In the genomic region with DNA sequence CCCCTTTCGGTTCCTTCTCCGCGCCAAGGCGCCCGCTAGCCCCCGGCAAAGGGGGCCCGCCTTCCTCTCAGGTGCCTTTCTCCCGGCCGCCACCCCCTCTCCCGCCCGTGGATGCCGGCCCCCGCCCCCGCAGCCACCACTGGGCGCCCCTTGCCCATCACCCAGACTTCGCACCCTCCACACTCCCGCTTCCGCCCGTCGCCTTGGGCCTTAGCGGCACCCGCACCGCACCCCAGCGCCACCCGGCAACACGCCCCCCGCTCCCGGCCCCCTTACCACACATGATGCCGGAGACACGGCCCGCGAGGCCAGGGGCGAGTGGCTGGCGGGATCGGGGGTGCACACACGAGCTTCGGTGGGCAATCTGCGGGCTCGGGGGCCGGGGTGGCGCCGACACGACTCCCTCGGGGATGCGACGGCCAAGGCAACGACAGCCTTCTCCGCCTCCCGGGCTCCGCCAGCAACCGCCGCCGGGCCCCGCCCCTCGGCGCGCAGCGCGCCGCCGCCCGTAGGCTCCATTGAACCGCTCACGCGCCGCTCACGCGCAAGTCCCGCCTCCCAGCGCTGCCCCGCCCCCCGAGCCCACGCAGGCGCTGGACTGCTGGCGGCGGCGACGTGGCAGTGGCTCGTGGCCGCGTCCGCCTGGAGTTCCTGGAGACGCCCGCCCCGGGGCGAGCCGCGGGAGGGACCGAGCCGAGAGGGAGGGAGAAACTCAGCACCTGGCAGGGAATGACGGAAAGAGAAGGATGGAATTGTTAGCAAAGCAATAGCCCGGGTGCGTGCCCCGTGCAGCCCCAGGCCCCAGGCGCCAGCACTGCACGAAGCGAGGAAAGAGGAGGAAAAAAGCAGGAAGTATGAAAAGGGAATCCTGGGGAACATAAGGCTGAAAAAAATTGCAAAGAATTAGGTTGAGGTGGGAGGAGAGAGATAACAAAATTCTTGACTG, we compare ENCODE assay signal across 1 cellular context.
TF ChIP-seq lines count a peak whose summit lies in the region.

A gene (minus strand): TSS at position 439 of the 946 bp plus-strand sequence. CDS start 156 bp downstream, at position 283.

TF ChIP-seq in WTC11, 78 proteins besides CTCF, POLR2A, EP300 and RAD21 (continued from another document):
- TF ChIP-seq, protein P1, sequence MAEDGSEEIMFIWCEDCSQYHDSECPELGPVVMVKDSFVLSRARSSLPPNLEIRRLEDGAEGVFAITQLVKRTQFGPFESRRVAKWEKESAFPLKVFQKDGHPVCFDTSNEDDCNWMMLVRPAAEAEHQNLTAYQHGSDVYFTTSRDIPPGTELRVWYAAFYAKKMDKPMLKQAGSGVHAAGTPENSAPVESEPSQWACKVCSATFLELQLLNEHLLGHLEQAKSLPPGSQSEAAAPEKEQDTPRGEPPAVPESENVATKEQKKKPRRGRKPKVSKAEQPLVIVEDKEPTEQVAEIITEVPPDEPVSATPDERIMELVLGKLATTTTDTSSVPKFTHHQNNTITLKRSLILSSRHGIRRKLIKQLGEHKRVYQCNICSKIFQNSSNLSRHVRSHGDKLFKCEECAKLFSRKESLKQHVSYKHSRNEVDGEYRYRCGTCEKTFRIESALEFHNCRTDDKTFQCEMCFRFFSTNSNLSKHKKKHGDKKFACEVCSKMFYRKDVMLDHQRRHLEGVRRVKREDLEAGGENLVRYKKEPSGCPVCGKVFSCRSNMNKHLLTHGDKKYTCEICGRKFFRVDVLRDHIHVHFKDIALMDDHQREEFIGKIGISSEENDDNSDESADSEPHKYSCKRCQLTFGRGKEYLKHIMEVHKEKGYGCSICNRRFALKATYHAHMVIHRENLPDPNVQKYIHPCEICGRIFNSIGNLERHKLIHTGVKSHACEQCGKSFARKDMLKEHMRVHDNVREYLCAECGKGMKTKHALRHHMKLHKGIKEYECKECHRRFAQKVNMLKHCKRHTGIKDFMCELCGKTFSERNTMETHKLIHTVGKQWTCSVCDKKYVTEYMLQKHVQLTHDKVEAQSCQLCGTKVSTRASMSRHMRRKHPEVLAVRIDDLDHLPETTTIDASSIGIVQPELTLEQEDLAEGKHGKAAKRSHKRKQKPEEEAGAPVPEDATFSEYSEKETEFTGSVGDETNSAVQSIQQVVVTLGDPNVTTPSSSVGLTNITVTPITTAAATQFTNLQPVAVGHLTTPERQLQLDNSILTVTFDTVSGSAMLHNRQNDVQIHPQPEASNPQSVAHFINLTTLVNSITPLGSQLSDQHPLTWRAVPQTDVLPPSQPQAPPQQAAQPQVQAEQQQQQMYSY (CRISPR knock-in tag; IDR thresholded peaks at IDR 0.05): no peak
- peak; percentile 80; the same call in 1 of the 2 replicates for TF ChIP-seq NR3C1 (CRISPR knock-in tag; conservative IDR thresholded peaks at IDR 0.05; ENCODE audit: low read depth)
- TF ChIP-seq RORB (CRISPR knock-in tag; IDR thresholded peaks at IDR 0.05): no peak
- no peak for TF ChIP-seq ATF1 (CRISPR knock-in tag; IDR thresholded peaks at IDR 0.05)
- TF ChIP-seq JAZF1 (CRISPR knock-in tag; IDR thresholded peaks at IDR 0.05): no peak
- TF ChIP-seq KAT7 (CRISPR knock-in tag; IDR thresholded peaks at IDR 0.05; ENCODE audit: borderline replicate concordance): peak; percentile 62; the same call in 1 of the 2 replicates
- TF ChIP-seq, protein P2, sequence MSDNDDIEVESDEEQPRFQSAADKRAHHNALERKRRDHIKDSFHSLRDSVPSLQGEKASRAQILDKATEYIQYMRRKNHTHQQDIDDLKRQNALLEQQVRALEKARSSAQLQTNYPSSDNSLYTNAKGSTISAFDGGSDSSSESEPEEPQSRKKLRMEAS (CRISPR knock-in tag; IDR thresholded peaks at IDR 0.05): peak; percentile 85
- TF ChIP-seq NR2C2 (CRISPR knock-in tag; IDR thresholded peaks at IDR 0.05): no peak
- no peak for TF ChIP-seq IRF2 (CRISPR knock-in tag; IDR thresholded peaks at IDR 0.05; ENCODE audit: borderline replicate concordance, low read depth)
- TF ChIP-seq ZBTB21 (CRISPR knock-in tag; IDR thresholded peaks at IDR 0.05; ENCODE audit: borderline replicate concordance): no peak; the same call in 1 of the 2 replicates
- TF ChIP-seq, protein P3, sequence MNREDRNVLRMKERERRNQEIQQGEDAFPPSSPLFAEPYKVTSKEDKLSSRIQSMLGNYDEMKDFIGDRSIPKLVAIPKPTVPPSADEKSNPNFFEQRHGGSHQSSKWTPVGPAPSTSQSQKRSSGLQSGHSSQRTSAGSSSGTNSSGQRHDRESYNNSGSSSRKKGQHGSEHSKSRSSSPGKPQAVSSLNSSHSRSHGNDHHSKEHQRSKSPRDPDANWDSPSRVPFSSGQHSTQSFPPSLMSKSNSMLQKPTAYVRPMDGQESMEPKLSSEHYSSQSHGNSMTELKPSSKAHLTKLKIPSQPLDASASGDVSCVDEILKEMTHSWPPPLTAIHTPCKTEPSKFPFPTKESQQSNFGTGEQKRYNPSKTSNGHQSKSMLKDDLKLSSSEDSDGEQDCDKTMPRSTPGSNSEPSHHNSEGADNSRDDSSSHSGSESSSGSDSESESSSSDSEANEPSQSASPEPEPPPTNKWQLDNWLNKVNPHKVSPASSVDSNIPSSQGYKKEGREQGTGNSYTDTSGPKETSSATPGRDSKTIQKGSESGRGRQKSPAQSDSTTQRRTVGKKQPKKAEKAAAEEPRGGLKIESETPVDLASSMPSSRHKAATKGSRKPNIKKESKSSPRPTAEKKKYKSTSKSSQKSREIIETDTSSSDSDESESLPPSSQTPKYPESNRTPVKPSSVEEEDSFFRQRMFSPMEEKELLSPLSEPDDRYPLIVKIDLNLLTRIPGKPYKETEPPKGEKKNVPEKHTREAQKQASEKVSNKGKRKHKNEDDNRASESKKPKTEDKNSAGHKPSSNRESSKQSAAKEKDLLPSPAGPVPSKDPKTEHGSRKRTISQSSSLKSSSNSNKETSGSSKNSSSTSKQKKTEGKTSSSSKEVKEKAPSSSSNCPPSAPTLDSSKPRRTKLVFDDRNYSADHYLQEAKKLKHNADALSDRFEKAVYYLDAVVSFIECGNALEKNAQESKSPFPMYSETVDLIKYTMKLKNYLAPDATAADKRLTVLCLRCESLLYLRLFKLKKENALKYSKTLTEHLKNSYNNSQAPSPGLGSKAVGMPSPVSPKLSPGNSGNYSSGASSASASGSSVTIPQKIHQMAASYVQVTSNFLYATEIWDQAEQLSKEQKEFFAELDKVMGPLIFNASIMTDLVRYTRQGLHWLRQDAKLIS (CRISPR knock-in tag; IDR thresholded peaks at IDR 0.05; ENCODE audit: borderline replicate concordance): no peak
- no peak for TF ChIP-seq MXD4 (CRISPR knock-in tag; IDR thresholded peaks at IDR 0.05; ENCODE audit: borderline replicate concordance)
- TF ChIP-seq, protein P4, sequence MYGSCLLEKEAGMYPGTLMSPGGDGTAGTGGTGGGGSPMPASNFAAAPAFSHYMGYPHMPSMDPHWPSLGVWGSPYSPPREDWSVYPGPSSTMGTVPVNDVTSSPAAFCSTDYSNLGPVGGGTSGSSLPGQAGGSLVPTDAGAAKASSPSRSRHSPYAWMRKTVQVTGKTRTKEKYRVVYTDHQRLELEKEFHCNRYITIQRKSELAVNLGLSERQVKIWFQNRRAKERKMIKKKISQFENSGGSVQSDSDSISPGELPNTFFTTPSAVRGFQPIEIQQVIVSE (CRISPR knock-in tag; IDR thresholded peaks at IDR 0.05; ENCODE audit: borderline replicate concordance): no peak
- no peak for TF ChIP-seq NR1H2 (CRISPR knock-in tag; IDR thresholded peaks at IDR 0.05)
- 0 out of 2 replicates have a peak, but pooled peaks have one; percentile 24 for TF ChIP-seq ESRRA (CRISPR knock-in tag; IDR thresholded peaks at IDR 0.05; ENCODE audit: borderline replicate concordance)
- peak; percentile 85; the same call in 1 of the 2 replicates for TF ChIP-seq MYBL2 (CRISPR knock-in tag; IDR thresholded peaks at IDR 0.05)
- no peak for TF ChIP-seq FOXJ3 (CRISPR knock-in tag; IDR thresholded peaks at IDR 0.05; ENCODE audit: borderline replicate concordance)
- TF ChIP-seq, protein P5, sequence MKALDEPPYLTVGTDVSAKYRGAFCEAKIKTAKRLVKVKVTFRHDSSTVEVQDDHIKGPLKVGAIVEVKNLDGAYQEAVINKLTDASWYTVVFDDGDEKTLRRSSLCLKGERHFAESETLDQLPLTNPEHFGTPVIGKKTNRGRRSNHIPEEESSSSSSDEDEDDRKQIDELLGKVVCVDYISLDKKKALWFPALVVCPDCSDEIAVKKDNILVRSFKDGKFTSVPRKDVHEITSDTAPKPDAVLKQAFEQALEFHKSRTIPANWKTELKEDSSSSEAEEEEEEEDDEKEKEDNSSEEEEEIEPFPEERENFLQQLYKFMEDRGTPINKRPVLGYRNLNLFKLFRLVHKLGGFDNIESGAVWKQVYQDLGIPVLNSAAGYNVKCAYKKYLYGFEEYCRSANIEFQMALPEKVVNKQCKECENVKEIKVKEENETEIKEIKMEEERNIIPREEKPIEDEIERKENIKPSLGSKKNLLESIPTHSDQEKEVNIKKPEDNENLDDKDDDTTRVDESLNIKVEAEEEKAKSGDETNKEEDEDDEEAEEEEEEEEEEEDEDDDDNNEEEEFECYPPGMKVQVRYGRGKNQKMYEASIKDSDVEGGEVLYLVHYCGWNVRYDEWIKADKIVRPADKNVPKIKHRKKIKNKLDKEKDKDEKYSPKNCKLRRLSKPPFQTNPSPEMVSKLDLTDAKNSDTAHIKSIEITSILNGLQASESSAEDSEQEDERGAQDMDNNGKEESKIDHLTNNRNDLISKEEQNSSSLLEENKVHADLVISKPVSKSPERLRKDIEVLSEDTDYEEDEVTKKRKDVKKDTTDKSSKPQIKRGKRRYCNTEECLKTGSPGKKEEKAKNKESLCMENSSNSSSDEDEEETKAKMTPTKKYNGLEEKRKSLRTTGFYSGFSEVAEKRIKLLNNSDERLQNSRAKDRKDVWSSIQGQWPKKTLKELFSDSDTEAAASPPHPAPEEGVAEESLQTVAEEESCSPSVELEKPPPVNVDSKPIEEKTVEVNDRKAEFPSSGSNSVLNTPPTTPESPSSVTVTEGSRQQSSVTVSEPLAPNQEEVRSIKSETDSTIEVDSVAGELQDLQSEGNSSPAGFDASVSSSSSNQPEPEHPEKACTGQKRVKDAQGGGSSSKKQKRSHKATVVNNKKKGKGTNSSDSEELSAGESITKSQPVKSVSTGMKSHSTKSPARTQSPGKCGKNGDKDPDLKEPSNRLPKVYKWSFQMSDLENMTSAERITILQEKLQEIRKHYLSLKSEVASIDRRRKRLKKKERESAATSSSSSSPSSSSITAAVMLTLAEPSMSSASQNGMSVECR (CRISPR knock-in tag; IDR thresholded peaks at IDR 0.05; ENCODE audit: borderline replicate concordance): peak; percentile 80; the same call in 1 of the 2 replicates
- peak; percentile 90 for TF ChIP-seq SP1 (CRISPR knock-in tag; conservative IDR thresholded peaks at IDR 0.05)
- TF ChIP-seq EMX1 (CRISPR knock-in tag; IDR thresholded peaks at IDR 0.05): no peak
- TF ChIP-seq NFE2L1 (CRISPR knock-in tag; IDR thresholded peaks at IDR 0.05): peak; percentile 83
- TF ChIP-seq, protein P6, sequence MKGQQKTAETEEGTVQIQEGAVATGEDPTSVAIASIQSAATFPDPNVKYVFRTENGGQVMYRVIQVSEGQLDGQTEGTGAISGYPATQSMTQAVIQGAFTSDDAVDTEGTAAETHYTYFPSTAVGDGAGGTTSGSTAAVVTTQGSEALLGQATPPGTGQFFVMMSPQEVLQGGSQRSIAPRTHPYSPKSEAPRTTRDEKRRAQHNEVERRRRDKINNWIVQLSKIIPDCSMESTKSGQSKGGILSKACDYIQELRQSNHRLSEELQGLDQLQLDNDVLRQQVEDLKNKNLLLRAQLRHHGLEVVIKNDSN (CRISPR knock-in tag; IDR thresholded peaks at IDR 0.05): peak; percentile 57
- TF ChIP-seq TEAD1 (CRISPR knock-in tag; IDR thresholded peaks at IDR 0.05): peak; percentile 70; the same call in 1 of the 2 replicates
- TF ChIP-seq CREM (CRISPR knock-in tag; IDR thresholded peaks at IDR 0.05): peak; percentile 49; the same call in 1 of the 2 replicates
- TF ChIP-seq, protein P7, sequence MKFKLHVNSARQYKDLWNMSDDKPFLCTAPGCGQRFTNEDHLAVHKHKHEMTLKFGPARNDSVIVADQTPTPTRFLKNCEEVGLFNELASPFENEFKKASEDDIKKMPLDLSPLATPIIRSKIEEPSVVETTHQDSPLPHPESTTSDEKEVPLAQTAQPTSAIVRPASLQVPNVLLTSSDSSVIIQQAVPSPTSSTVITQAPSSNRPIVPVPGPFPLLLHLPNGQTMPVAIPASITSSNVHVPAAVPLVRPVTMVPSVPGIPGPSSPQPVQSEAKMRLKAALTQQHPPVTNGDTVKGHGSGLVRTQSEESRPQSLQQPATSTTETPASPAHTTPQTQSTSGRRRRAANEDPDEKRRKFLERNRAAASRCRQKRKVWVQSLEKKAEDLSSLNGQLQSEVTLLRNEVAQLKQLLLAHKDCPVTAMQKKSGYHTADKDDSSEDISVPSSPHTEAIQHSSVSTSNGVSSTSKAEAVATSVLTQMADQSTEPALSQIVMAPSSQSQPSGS (CRISPR knock-in tag; IDR thresholded peaks at IDR 0.05; ENCODE audit: borderline replicate concordance, low read depth): no peak
- TF ChIP-seq, protein P8, sequence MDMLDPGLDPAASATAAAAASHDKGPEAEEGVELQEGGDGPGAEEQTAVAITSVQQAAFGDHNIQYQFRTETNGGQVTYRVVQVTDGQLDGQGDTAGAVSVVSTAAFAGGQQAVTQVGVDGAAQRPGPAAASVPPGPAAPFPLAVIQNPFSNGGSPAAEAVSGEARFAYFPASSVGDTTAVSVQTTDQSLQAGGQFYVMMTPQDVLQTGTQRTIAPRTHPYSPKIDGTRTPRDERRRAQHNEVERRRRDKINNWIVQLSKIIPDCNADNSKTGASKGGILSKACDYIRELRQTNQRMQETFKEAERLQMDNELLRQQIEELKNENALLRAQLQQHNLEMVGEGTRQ (CRISPR knock-in tag; IDR thresholded peaks at IDR 0.05): peak; percentile 59
- no peak for TF ChIP-seq ZNF121 (CRISPR knock-in tag; IDR thresholded peaks at IDR 0.05)
- TF ChIP-seq TCF7 (CRISPR knock-in tag; IDR thresholded peaks at IDR 0.05; ENCODE audit: low read depth): no peak
- TF ChIP-seq, protein P9, sequence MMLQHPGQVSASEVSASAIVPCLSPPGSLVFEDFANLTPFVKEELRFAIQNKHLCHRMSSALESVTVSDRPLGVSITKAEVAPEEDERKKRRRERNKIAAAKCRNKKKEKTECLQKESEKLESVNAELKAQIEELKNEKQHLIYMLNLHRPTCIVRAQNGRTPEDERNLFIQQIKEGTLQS (CRISPR knock-in tag; conservative IDR thresholded peaks at IDR 0.05): no peak
- TF ChIP-seq ZNF317 (CRISPR knock-in tag; IDR thresholded peaks at IDR 0.05; ENCODE audit: borderline replicate concordance, low read depth): peak; percentile 17; the same call in 1 of the 2 replicates
- TF ChIP-seq FOXK1 (CRISPR knock-in tag; IDR thresholded peaks at IDR 0.05): 0 out of 2 replicates have a peak, but pooled peaks have one; percentile 49
